ENCODE assay signal across 8 cellular contexts in genomic region chr15:96333194-96334016, GRCh38. TPM values are rescaled to one million over a fixed set of nuclear protein-coding genes. Genes with fewer than 3 reads are reported as not detected.
DNase-seq lines count a peak whose midpoint lies in the region; ATAC-seq and TF ChIP-seq lines count a peak whose summit lies in the region.

No MANE protein-coding gene starts in this region.

- intact Hi-C loops in mucosa of descending colon (cut with DNase I, micrococcal nuclease): no loop called here

- peaks cover 27 to 30% of the 10 kb centered on the region in 2 donors for H3K4me1 ChIP-seq in duodenal mucosa (ENCODE audit: control insufficient read depth in 1 of 2, insufficient read depth in 2 of 2, low read length in 2 of 2)
- peaks cover 6% of the 10 kb centered on the region for H3K4me1 ChIP-seq in mucosa of descending colon (ENCODE audit: low read depth)

- H3K9ac ChIP-seq in duodenal mucosa (ENCODE audit: low read depth in 1 of 2, low read length in 2 of 2): peak overlapping the region; percentile 64 to 72

- H3K27me3 ChIP-seq in duodenal mucosa (ENCODE audit: control insufficient read depth in 1 of 2, insufficient read depth in 2 of 2, low read length in 2 of 2): peaks cover 0 to 6% of the 10 kb centered on the region in 2 donors

- H3K27ac ChIP-seq in duodenal mucosa (ENCODE audit: low read depth, low read length): peak overlapping the region; percentile 85

- TF ChIP-seq CTCF in mucosa of descending colon (IDR thresholded peaks at IDR 0.05): no peak

- DNase-seq in NCI-H226 (peak; percentile 14), mucosa of descending colon (peak in 1 of 3 donors; percentile 59), cerebellar nuclear complex (lab: John Stamatoyannopoulos, UW) (no peak), glomerular visceral epithelial cell (ENCODE audit: extremely low spot score) (no peak)
- no peak for DNase-seq in activated CD4-positive, CD25-positive, alpha-beta regulatory T cell treated with anti-CD3 and anti-CD28 coated beads, Interleukin-2, amount 50 U/mL, for 72 hours

- ATAC-seq in mucosa of descending colon (peak; percentile 1), HG02973 (IDR thresholded peaks at IDR 0.05; ENCODE audit: unreplicated experiment) (no peak)

- peak overlapping the region; percentile 67 for H3K4me3 ChIP-seq in GM08714 (ENCODE audit: low read length)
- H3K4me3 ChIP-seq in duodenal mucosa (ENCODE audit: low read depth in 1 of 2, low read length in 2 of 2): peak overlapping the region; percentile 72 to 89
- peak overlapping the region; percentile 63 for H3K4me3 ChIP-seq in mucosa of descending colon

- H3K36me3 ChIP-seq in duodenal mucosa (ENCODE audit: control insufficient read depth in 1 of 2, insufficient read depth in 2 of 2, low read length in 2 of 2) (peaks cover 3 to 6% of the 10 kb centered on the region in 2 donors), mucosa of descending colon (ENCODE audit: low read depth) (no peaks in the 10 kb centered on the region)

- no peaks in the 10 kb centered on the region for H3K9me3 ChIP-seq in duodenal mucosa (ENCODE audit: control insufficient read depth in 1 of 2, low read length in 2 of 2)
- no peaks in the 10 kb centered on the region for H3K9me3 ChIP-seq in mucosa of descending colon

RNA-seq across cellular contexts. Expression of gene NR2F2, which starts 2.9 kb away (rescaled TPM):
- 10 to 100 TPM; 31.9 to 79.3 (median 36.8) TPM for total RNA-seq in mucosa of descending colon
